In the genomic region with DNA sequence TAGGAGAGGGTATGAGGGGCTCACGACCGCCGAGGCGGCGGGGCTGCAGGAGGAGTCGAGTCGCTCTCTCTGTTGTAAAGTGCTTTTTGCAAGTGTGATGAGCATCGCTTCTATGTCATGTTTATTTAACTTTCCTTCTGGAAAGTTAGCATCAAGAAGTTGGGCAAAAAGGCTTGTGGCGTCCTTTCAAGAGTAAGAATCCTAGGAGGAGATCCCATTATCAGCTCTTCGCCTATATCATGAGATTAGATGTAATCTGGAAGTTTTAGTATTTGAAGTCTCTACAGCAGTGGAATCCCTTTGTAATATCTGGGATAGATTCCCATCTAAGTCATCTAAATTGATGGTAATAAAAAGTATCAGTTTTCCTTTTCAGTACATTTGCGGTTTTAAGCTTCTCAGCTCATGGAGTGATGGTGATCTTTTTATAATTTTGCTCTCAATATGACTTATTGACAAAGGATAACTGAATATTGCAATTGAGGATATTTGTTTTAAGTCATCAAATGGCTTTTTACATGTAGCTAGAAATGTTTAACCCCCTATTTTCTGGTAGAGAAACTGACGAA, we compare ENCODE assay signal across 8 cellular contexts. TPM values are rescaled to one million over a fixed set of nuclear protein-coding genes. Genes with fewer than 3 reads are reported as not detected.
A peak's percentile ranks its signal among the peaks of the same experiment; 100 is the strongest.
DNase-seq lines count a peak whose midpoint lies in the region; ATAC-seq, FAIRE-seq and TF ChIP-seq lines count a peak whose summit lies in the region.

No MANE protein-coding gene starts in this region.

- H4K8ac ChIP-seq in mesendoderm (ENCODE audit: low read depth, low read length), result no peak overlapping the region

- no peak overlapping the region for H2BK15ac ChIP-seq in mesendoderm (replicated peaks; ENCODE audit: low read depth)

- H4K5ac ChIP-seq in mesendoderm (ENCODE audit: low read length), result no peak overlapping the region

- no peak overlapping the region for H3K4ac ChIP-seq in mesendoderm (ENCODE audit: low read depth, low read length)

- TF ChIP-seq CTCF in right atrium auricular region (IDR thresholded peaks at IDR 0.05), result no peak
- no peak for TF ChIP-seq CTCF in brain microvascular endothelial cell (IDR thresholded peaks at IDR 0.05; ENCODE audit: low read depth, low read length, missing control alignments)
- TF ChIP-seq CTCF in vagina (IDR thresholded peaks at IDR 0.05), result no peak
- no peak for TF ChIP-seq CTCF in D721Med (IDR thresholded peaks at IDR 0.05; ENCODE audit: insufficient read depth, missing control alignments)

- intact Hi-C loops in left cardiac atrium (cut with DNase I) (loop anchor here (10.0 kb wide), 2 partner anchors 85 to 145 kb away; no protein-coding TSS in a partner anchor), vagina (cut with DNase I) (no loop called here)

- DNase-seq in right atrium auricular region (ENCODE audit: low spot score) (no peak), left cardiac atrium (no peak), brain microvascular endothelial cell (no peak), mesendoderm (peak; percentile 68), vagina (ENCODE audit: extremely low spot score in 2 of 2) (no peak), D721Med (ENCODE audit: insufficient read length, low spot score) (no peak), HTR-8/SVneo (ENCODE audit: insufficient read length, low spot score) (no peak), NCI-H2107 (lab: John Stamatoyannopoulos, UW) (no peak)

- no peak overlapping the region for H2AK5ac ChIP-seq in mesendoderm (ENCODE audit: low read length)

- WGBS in mesendoderm (ENCODE audit: extremely low coverage, insufficient coverage, low lambda C conversion rate), result no CpG with 5 or more reads among the region's 12 CpGs

- peaks cover 7% of the 10 kb centered on the region for H3K79me1 ChIP-seq in mesendoderm (ENCODE audit: low read length)

- H3K9ac ChIP-seq in mesendoderm (ENCODE audit: low read length), result peak overlapping the region; percentile 88

- FAIRE-seq in D721Med (lab: Jason Lieb, UNC) (no peak), HTR-8/SVneo (lab: Jason Lieb, UNC) (no peak)

- no peak for TF ChIP-seq POLR2A in vagina (IDR thresholded peaks at IDR 0.05)

- H3K27ac ChIP-seq in right atrium auricular region (peak overlapping the region; percentile 94 to 97), brain microvascular endothelial cell (peak overlapping the region; percentile 67), mesendoderm (ENCODE audit: low read depth, low read length) (peak overlapping the region; percentile 98), vagina (peak overlapping the region; percentile 92)

- H3K18ac ChIP-seq in mesendoderm (ENCODE audit: low read length), result peak overlapping the region; percentile 88

- in situ Hi-C loops in brain microvascular endothelial cell (cut with HindIII; ENCODE audit: low pct_ligation_motif_present, low sequenced_read_pairs), result no loop called here

- H3K56ac ChIP-seq in mesendoderm (ENCODE audit: low read length), result peak overlapping the region; percentile 94

- H3K4me1 ChIP-seq in right atrium auricular region, result peaks cover 0 to 4% of the 10 kb centered on the region in 2 donors
- peaks cover 17% of the 10 kb centered on the region for H3K4me1 ChIP-seq in mesendoderm (ENCODE audit: control insufficient read depth, low read depth, low read length)
- H3K4me1 ChIP-seq in vagina, result peaks cover 10% of the 10 kb centered on the region

- H2BK5ac ChIP-seq in mesendoderm (ENCODE audit: low read length), result no peak overlapping the region

- no peaks in the 10 kb centered on the region for H3K36me3 ChIP-seq in right atrium auricular region
- no peaks in the 10 kb centered on the region for H3K36me3 ChIP-seq in brain microvascular endothelial cell (replicated peaks)
- H3K36me3 ChIP-seq in mesendoderm (ENCODE audit: control insufficient read depth, insufficient read depth, low read length), result no peaks in the 10 kb centered on the region
- H3K36me3 ChIP-seq in vagina, result no peaks in the 10 kb centered on the region

- peak overlapping the region; percentile 87 to 95 for H3K4me3 ChIP-seq in right atrium auricular region
- peak overlapping the region; percentile 84 for H3K4me3 ChIP-seq in brain microvascular endothelial cell (ENCODE audit: low read depth, low read length)
- peak overlapping the region; percentile 85 for H3K4me3 ChIP-seq in mesendoderm (ENCODE audit: low read length)
- peak overlapping the region; percentile 81 to 88 for H3K4me3 ChIP-seq in vagina

- H2BK120ac ChIP-seq in mesendoderm (ENCODE audit: low read depth, low read length), result no peak overlapping the region

- H3K23ac ChIP-seq in mesendoderm (ENCODE audit: low read length), result no peak overlapping the region

- H3K27me3 ChIP-seq in right atrium auricular region (no peaks in the 10 kb centered on the region), brain microvascular endothelial cell (replicated peaks) (no peaks in the 10 kb centered on the region), mesendoderm (ENCODE audit: insufficient read depth, low read length, poor library complexity) (no peaks in the 10 kb centered on the region), vagina (no peaks in the 10 kb centered on the region)

- no peak for ATAC-seq in left cardiac atrium

- H3K9me3 ChIP-seq in right atrium auricular region (no peaks in the 10 kb centered on the region), vagina (no peaks in the 10 kb centered on the region)

- H3K4me2 ChIP-seq in mesendoderm (ENCODE audit: low read length), result peak overlapping the region; percentile 86

- peaks cover 42% of the 10 kb centered on the region for H3K79me2 ChIP-seq in mesendoderm (ENCODE audit: control insufficient read depth, insufficient read depth, low read length)

RNA-seq across cellular contexts. Expression of gene GALNT7, which starts 1.7 kb away (rescaled TPM):
- 1 to 10 TPM; 5.4 to 6.5 TPM for total RNA-seq in right atrium auricular region
- 1 to 10 TPM; 5.8 to 8.0 TPM for total RNA-seq in left cardiac atrium
- polyA plus RNA-seq in mesendoderm (2013, experiment 1 of 2), result 32.2 TPM
- polyA plus RNA-seq in mesendoderm (2013, experiment 2 of 2), result 33.8 TPM
- total RNA-seq in vagina, result 9.1 TPM
